25 cellular contexts compared by ENCODE assay signal in genomic region chr9:17230646-17231045, GRCh38.
DNase-seq lines count a peak whose midpoint lies in the region; ATAC-seq and TF ChIP-seq lines count a peak whose summit lies in the region.
"Had no signal": no experiment of that assay in that cellular context is flagged by ENCODE, and none has a peak within 500 bp of the region (broad histone marks: within the 10 kb centered on the region; RNA-seq: fewer than 3 reads in every experiment).

No MANE protein-coding gene starts in this region.

- peaks cover 2 to 23% (median 13%) of the 10 kb centered on the region in 4 donors for H3K4me1 ChIP-seq in liver (ENCODE audit: control insufficient read depth in 4 of 4, insufficient read depth in 4 of 4, low read length in 3 of 4)
- H3K4me1 ChIP-seq: Caco-2 had no signal

- H3K27ac Mint-ChIP-seq in brain, result peak overlapping the region in 3 of 5 experiments; percentile 9 to 29 (median 16)
- H3K27ac Mint-ChIP-seq in MCF 10A (ENCODE audit: low read depth, unreplicated experiment), result no peak overlapping the region
- H3K27ac Mint-ChIP-seq: B cell; CD8-positive, alpha-beta T cell had no signal

- POLR2A ChIA-PET in MCF 10A (lab: Yijun Ruan, JAX), result no interaction called here

- H3K4me3 ChIP-seq in liver (ENCODE audit: low read depth in 1 of 3, low read length in 3 of 3), result peak overlapping the region in 1 of 3 donors; percentile 12

- H3K9me3 Mint-ChIP-seq in brain (no peaks in the 10 kb centered on the region), MCF 10A (ENCODE audit: unreplicated experiment) (no peaks in the 10 kb centered on the region)
- H3K9me3 Mint-ChIP-seq: CD8-positive, alpha-beta T cell had no signal

- DNase-seq in NCI-H146 (lab: John Stamatoyannopoulos, UW) (peak; percentile 17), NCI-H146 treated with DMSO at 0.1 percent for 48 hours (lab: John Stamatoyannopoulos, UW; ENCODE audit: unreplicated experiment) (no peak), hypothalamus (lab: John Stamatoyannopoulos, UW) (no peak), MCF 10A (ENCODE audit: unreplicated experiment) (no peak), activated T-cell treated with anti-CD3 and anti-CD28 coated beads for 4 hours (no peak)
- DNase-seq: Caco-2; CD8-positive, alpha-beta T cell; DMS 273 treated with DMSO at 0.1 percent for 48 hours; DMS79; GF-D8; H7; NCI-H1092 treated with DMSO at 0.1 percent for 48 hours; NCI-H1930; NCI-H2107; NCI-H446 treated with DMSO at 0.1 percent for 48 hours; NCI-H526; NCI-H82; NK-92 treated with Interleukin-12 subunit alpha and Interleukin-12 subunit beta, amount 100 ng/mL, for 24 hours had no signal

- no peak overlapping the region for H3K9ac ChIP-seq in liver (ENCODE audit: low read depth in 1 of 2, low read length in 2 of 2)

- H3K36me3 Mint-ChIP-seq in brain (peaks cover 12% of the 10 kb centered on the region), MCF 10A (ENCODE audit: insufficient read depth, unreplicated experiment) (peaks cover 6% of the 10 kb centered on the region)
- H3K36me3 Mint-ChIP-seq: CD8-positive, alpha-beta T cell had no signal

- no peak for ATAC-seq in GM21515 (IDR thresholded peaks at IDR 0.05; ENCODE audit: unreplicated experiment)
- ATAC-seq: CD8-positive, alpha-beta T cell; SK-N-SH treated with all-trans-retinoic acid at 6 μM for 48 hours had no signal

- no peak for TF ChIP-seq RAD21 in liver (IDR thresholded peaks at IDR 0.05)

- peak overlapping the region in 1 of 5 experiments; percentile 4 for H3K4me3 Mint-ChIP-seq in brain
- no peak overlapping the region for H3K4me3 Mint-ChIP-seq in MCF 10A (ENCODE audit: unreplicated experiment)
- H3K4me3 Mint-ChIP-seq: B cell; CD8-positive, alpha-beta T cell had no signal

- H3K27me3 Mint-ChIP-seq in brain, result no peaks in the 10 kb centered on the region
- H3K27me3 Mint-ChIP-seq in MCF 10A (ENCODE audit: insufficient read depth, unreplicated experiment), result no peaks in the 10 kb centered on the region
- H3K27me3 Mint-ChIP-seq: B cell had no signal

- no peaks in the 10 kb centered on the region for H3K27me3 ChIP-seq in liver (ENCODE audit: control insufficient read depth in 4 of 4, insufficient read depth in 4 of 4, low read length in 3 of 4)

- peak overlapping the region; percentile 4 to 64 for H3K27ac ChIP-seq in liver (ENCODE audit: low read depth in 1 of 2, low read length in 2 of 2)
- H3K27ac ChIP-seq: 22Rv1, C4-2B had no signal

- H3K9me3 ChIP-seq in liver (ENCODE audit: control insufficient read depth in 4 of 4, low read length in 3 of 4), result no peaks in the 10 kb centered on the region
- H3K9me3 ChIP-seq: Caco-2 had no signal

- intact Hi-C loops in MCF 10A (cut with micrococcal nuclease), result no loop called here

- TF ChIP-seq CTCF in brain (conservative IDR thresholded peaks at IDR 0.05), result no peak
- no peak for TF ChIP-seq CTCF in liver (IDR thresholded peaks at IDR 0.05; ENCODE audit: low read depth, low read length, missing input control)
- TF ChIP-seq CTCF in MCF 10A (IDR thresholded peaks at IDR 0.05; ENCODE audit: unreplicated experiment), result no peak

- BruUV-seq in MCF 10A (replicated peaks; lab: Mats Ljungman, UMichigan), result no TSS peak

- no peaks in the 10 kb centered on the region for H3K36me3 ChIP-seq in liver (ENCODE audit: control insufficient read depth in 4 of 4, insufficient read depth in 3 of 4, low read depth in 1 of 4, low read length in 3 of 4)

- CTCF ChIA-PET in MCF 10A (lab: Yijun Ruan, JAX), result no interaction called here

- WGBS in liver, result 32% methylated on average over 1 of the region's 1 CpG

- peaks cover 11% of the 10 kb centered on the region for H3K4me1 Mint-ChIP-seq in brain
- peaks cover 4% of the 10 kb centered on the region for H3K4me1 Mint-ChIP-seq in MCF 10A (ENCODE audit: insufficient read depth, unreplicated experiment)
- H3K4me1 Mint-ChIP-seq: B cell had no signal

TF ChIP-seq in liver, 16 proteins besides CTCF, POLR2A, EP300 and RAD21:
- TF ChIP-seq JUND (IDR thresholded peaks at IDR 0.05), result peak; percentile 17
- TF ChIP-seq HNF4G (IDR thresholded peaks at IDR 0.05), result no peak
- peak; percentile 68 for TF ChIP-seq SP1 (IDR thresholded peaks at IDR 0.05)
- TF ChIP-seq REST (IDR thresholded peaks at IDR 0.05), result no peak
- TF ChIP-seq GABPA (IDR thresholded peaks at IDR 0.05 in 1 of 2, conservative IDR thresholded peaks at IDR 0.05 in 1 of 2), result no peak
- TF ChIP-seq RXRA (IDR thresholded peaks at IDR 0.05), result peak in 1 of 2 donors; percentile 18
- peak; percentile 49 to 68 for TF ChIP-seq HNF4A (conservative IDR thresholded peaks at IDR 0.05)
- TF ChIP-seq FOXA1 (IDR thresholded peaks at IDR 0.05), result no peak
- TF ChIP-seq, protein P1, sequence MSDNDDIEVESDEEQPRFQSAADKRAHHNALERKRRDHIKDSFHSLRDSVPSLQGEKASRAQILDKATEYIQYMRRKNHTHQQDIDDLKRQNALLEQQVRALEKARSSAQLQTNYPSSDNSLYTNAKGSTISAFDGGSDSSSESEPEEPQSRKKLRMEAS (IDR thresholded peaks at IDR 0.05), result no peak
- peak; percentile 44 for TF ChIP-seq YY1 (IDR thresholded peaks at IDR 0.05)
- TF ChIP-seq ZBTB33 (IDR thresholded peaks at IDR 0.05), result no peak
- TF ChIP-seq FOXA2 (IDR thresholded peaks at IDR 0.05), result no peak
- TF ChIP-seq TAF1 (conservative IDR thresholded peaks at IDR 0.05), result peak; percentile 52
- TF ChIP-seq EGR1 (IDR thresholded peaks at IDR 0.05; ENCODE audit: low read depth in 2 of 2), result no peak
- no peak for TF ChIP-seq ATF3 (IDR thresholded peaks at IDR 0.05)
TF ChIP-seq in liver: peak in this region for 6.
